ENCODE assay signal across 10 cellular contexts in the genomic region with DNA sequence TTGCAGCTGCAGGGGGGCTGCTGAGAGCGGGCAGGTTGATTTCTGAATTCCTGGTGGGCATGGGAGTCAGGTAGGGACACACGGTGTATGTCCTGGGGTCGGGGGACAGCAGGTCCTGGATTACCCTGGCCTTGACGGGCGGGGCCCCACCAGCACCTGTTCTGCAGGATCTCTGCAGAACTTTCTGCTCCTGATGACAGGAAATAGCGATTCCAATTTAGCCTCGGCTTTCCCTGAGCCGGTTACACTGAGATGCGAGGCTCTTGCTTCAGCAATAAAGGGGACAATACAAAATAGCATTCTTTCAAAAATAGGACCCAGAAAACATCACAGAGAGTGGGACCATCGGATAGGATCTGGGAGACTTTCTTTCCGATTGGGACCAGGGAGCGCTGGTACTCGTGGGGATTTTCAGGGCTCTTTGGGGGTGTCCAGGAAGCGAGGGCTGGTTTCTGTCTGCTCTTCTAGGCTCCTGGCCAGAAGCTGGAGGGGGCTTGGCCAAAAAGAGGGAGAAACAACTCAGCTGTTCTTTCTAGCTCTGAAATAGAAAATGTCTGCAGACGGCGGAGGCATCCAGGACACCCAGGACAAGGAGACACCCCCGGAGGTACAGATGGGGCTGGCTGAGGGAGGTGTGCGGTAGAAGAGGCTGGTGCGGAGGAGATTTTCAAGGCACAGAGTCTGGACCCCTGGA. TPM values are rescaled to one million over a fixed set of nuclear protein-coding genes. Genes with fewer than 3 reads are reported as not detected.
DNase-seq lines count a peak whose midpoint lies in the region; ATAC-seq, FAIRE-seq and TF ChIP-seq lines count a peak whose summit lies in the region.
"Had no signal": no experiment of that assay in that cellular context is flagged by ENCODE, and none has a peak within 500 bp of the region (broad histone marks: within the 10 kb centered on the region; RNA-seq: fewer than 3 reads in every experiment).

No MANE protein-coding gene starts in this region.

- ATAC-seq in stimulated activated naive B cell treated with anti-CD40 and anti-IgM and Interleukin-4, amounts not matched to agents 10 μg/mL and 1 μg/mL and 100 μg/mL, for 72 hours (replicated peaks) = no peak
- no peak for ATAC-seq in GM19035 (IDR thresholded peaks at IDR 0.05; ENCODE audit: unreplicated experiment)

- peak overlapping the region; percentile 76 to 79 for H3K4me3 Mint-ChIP-seq in stimulated activated naive B cell treated with anti-CD40 and anti-IgM and Interleukin-4, amounts not matched to agents 10 μg/mL and 1 μg/mL and 100 μg/mL, for 72 hours
- H3K4me3 Mint-ChIP-seq: T-helper 1 cell treated with Interleukin-12 subunit alpha and Interleukin-12 subunit beta and Interleukin-4 antibody, amounts not matched to agents 30 μg/mL and 1 μg/mL, for 36 hours had no signal

- H3K9me3 ChIP-seq in HAP-1 (no peaks in the 10 kb centered on the region), kidney (ENCODE audit: control insufficient read depth in 1 of 2, low read length in 2 of 2) (no peaks in the 10 kb centered on the region)

- H3K9me3 Mint-ChIP-seq in stimulated activated naive B cell treated with anti-CD40 and anti-IgM and Interleukin-4, amounts not matched to agents 10 μg/mL and 1 μg/mL and 100 μg/mL, for 72 hours = no peaks in the 10 kb centered on the region
- H3K9me3 Mint-ChIP-seq: T-helper 1 cell treated with Interleukin-12 subunit alpha and Interleukin-12 subunit beta and Interleukin-4 antibody, amounts not matched to agents 30 μg/mL and 1 μg/mL, for 36 hours had no signal

- peaks cover 0 to 13% of the 10 kb centered on the region in 2 donors for H3K4me1 Mint-ChIP-seq in stimulated activated naive B cell treated with anti-CD40 and anti-IgM and Interleukin-4, amounts not matched to agents 10 μg/mL and 1 μg/mL and 100 μg/mL, for 72 hours

- FAIRE-seq in kidney (lab: Jason Lieb, UNC) = no peak

- H3K36me3 ChIP-seq in HAP-1 (replicated peaks) (peaks cover 9% of the 10 kb centered on the region), kidney (ENCODE audit: control insufficient read depth in 1 of 2, insufficient read depth in 2 of 2, low read length in 2 of 2) (peaks cover 3 to 4% of the 10 kb centered on the region in 2 donors)

- H3K4me1 ChIP-seq in HAP-1 (peaks cover 9% of the 10 kb centered on the region), kidney (ENCODE audit: control insufficient read depth in 1 of 2, insufficient read depth in 1 of 2, low read depth in 1 of 2, low read length in 2 of 2) (peaks cover 11 to 18% of the 10 kb centered on the region in 2 donors)

- peaks cover 8% of the 10 kb centered on the region in 2 donors for H3K36me3 Mint-ChIP-seq in stimulated activated naive B cell treated with anti-CD40 and anti-IgM and Interleukin-4, amounts not matched to agents 10 μg/mL and 1 μg/mL and 100 μg/mL, for 72 hours

- in situ Hi-C loops in HAP-1 (cut with MboI; ENCODE audit: low sequenced_read_pairs) = no loop called here

- peak overlapping the region; percentile 51 to 92 for H3K9ac ChIP-seq in kidney (ENCODE audit: low read length in 2 of 2)

- intact Hi-C loops in kidney (cut with DNase I) = loop anchor here (10.0 kb wide), 1 partner anchor 48 kb away; a partner anchor contains a TSS

- peak overlapping the region; percentile 72 for H3K4me3 ChIP-seq in HAP-1
- peak overlapping the region; percentile 60 to 76 for H3K4me3 ChIP-seq in cardiac fibroblast (replicated peaks in 1 of 2; ENCODE audit: low read depth in 2 of 2, low read length in 2 of 2)
- peak overlapping the region; percentile 66 to 81 for H3K4me3 ChIP-seq in kidney (ENCODE audit: low read length in 2 of 2)

- H3K27me3 Mint-ChIP-seq in stimulated activated naive B cell treated with anti-CD40 and anti-IgM and Interleukin-4, amounts not matched to agents 10 μg/mL and 1 μg/mL and 100 μg/mL, for 72 hours = peaks cover 17 to 38% of the 10 kb centered on the region in 2 donors

- no peak overlapping the region for H3K27ac Mint-ChIP-seq in stimulated activated naive B cell treated with anti-CD40 and anti-IgM and Interleukin-4, amounts not matched to agents 10 μg/mL and 1 μg/mL and 100 μg/mL, for 72 hours
- H3K27ac Mint-ChIP-seq: T-helper 1 cell treated with Interleukin-12 subunit alpha and Interleukin-12 subunit beta and Interleukin-4 antibody, amounts not matched to agents 30 μg/mL and 1 μg/mL, for 36 hours had no signal

- no peak for TF ChIP-seq CTCF in cardiac fibroblast (IDR thresholded peaks at IDR 0.05; ENCODE audit: low read depth, low read length)
- no peak for TF ChIP-seq CTCF in kidney (IDR thresholded peaks at IDR 0.05; ENCODE audit: borderline replicate concordance, extremely low read depth, insufficient read depth)

- no peak for DNase-seq in HAP-1 (ENCODE audit: low spot score in 2 of 2)
- peak in 1 of 2 donors; percentile 49 for DNase-seq in cardiac fibroblast (ENCODE audit: low read depth in 2 of 2)
- peak; percentile 36 for DNase-seq in kidney
- DNase-seq in stimulated activated naive B cell treated with anti-CD40 and anti-IgM and Interleukin-4, amounts not matched to agents 10 μg/mL and 1 μg/mL and 100 μg/mL, for 72 hours = no peak
- no peak for DNase-seq in NCI-H2196 (lab: John Stamatoyannopoulos, UW; ENCODE audit: unreplicated experiment)
- DNase-seq in C1 segment of cervical spinal cord (lab: John Stamatoyannopoulos, UW) = no peak
- DNase-seq in NCI-H1048 (lab: John Stamatoyannopoulos, UW) = no peak

- H3K27ac ChIP-seq in kidney (ENCODE audit: low read depth in 2 of 2, low read length in 2 of 2) = peak overlapping the region; percentile 20 to 39

- no peaks in the 10 kb centered on the region for H3K27me3 ChIP-seq in HAP-1 (ENCODE audit: low read depth)

RNA-seq across cellular contexts. Expression of a gene that starts 0.6 kb away (rescaled TPM):
- 12.7 TPM for total RNA-seq in kidney
- polyA plus RNA-seq in kidney (ENCODE audit: insufficient read depth, low read depth, low replicate concordance) = 14.1 TPM

RNA-seq across cellular contexts. Expression of a gene that starts 13.9 kb away (rescaled TPM):
- not detected for total RNA-seq in kidney
- not detected for polyA plus RNA-seq in kidney (ENCODE audit: insufficient read depth, low read depth, low replicate concordance)
- total RNA-seq: dermis microvascular lymphatic vessel endothelial cell had no signal

RNA-seq across cellular contexts. Expression of a gene that starts 21.8 kb away (rescaled TPM):
- 12.5 TPM for total RNA-seq in kidney
- 5.6 TPM for polyA plus RNA-seq in kidney (ENCODE audit: insufficient read depth, low read depth, low replicate concordance)

RNA-seq across cellular contexts. Expression of a gene that starts 47.6 kb away (rescaled TPM):
- 181 TPM for total RNA-seq in kidney
- 495 TPM for polyA plus RNA-seq in kidney (ENCODE audit: insufficient read depth, low read depth, low replicate concordance)
